ENCODE assay signal across 8 cellular contexts in genomic region chr4:82780398-82781231, GRCh38. TPM values are rescaled to one million over a fixed set of nuclear protein-coding genes. Genes with fewer than 3 reads are reported as not detected.
DNase-seq lines count a peak whose midpoint lies in the region; ATAC-seq, FAIRE-seq and TF ChIP-seq lines count a peak whose summit lies in the region.

No MANE protein-coding gene starts in this region.

- no peak overlapping the region for H2AFZ ChIP-seq in OCI-LY1 (ENCODE audit: low read length)

- H3K36me3 ChIP-seq in OCI-LY1 (ENCODE audit: insufficient read depth, low read length), result no peaks in the 10 kb centered on the region
- H3K36me3 ChIP-seq in gastroesophageal sphincter, result no peaks in the 10 kb centered on the region

- no peak overlapping the region for H3K9ac ChIP-seq in OCI-LY1 (ENCODE audit: low read length)

- H3K27ac ChIP-seq in OCI-LY1 (ENCODE audit: low read depth, low read length, poor library complexity, severe bottlenecking), result peak overlapping the region; percentile 36
- no peak overlapping the region for H3K27ac ChIP-seq in gastroesophageal sphincter

- H3K79me2 ChIP-seq in OCI-LY1 (ENCODE audit: insufficient read depth, low read length), result no peaks in the 10 kb centered on the region

- no peaks in the 10 kb centered on the region for H3F3A ChIP-seq in OCI-LY1 (ENCODE audit: insufficient read depth, low read length)

- no peaks in the 10 kb centered on the region for H3K27me3 ChIP-seq in OCI-LY1 (ENCODE audit: insufficient read depth, low read length)
- H3K27me3 ChIP-seq in gastroesophageal sphincter, result no peaks in the 10 kb centered on the region

- peaks cover 25% of the 10 kb centered on the region for H3K4me1 ChIP-seq in OCI-LY1 (ENCODE audit: insufficient read depth, low read length, severe bottlenecking)
- peaks cover 0 to 36% (median 11%) of the 10 kb centered on the region in 3 donors for H3K4me1 ChIP-seq in gastroesophageal sphincter

- no peaks in the 10 kb centered on the region for H4K20me1 ChIP-seq in OCI-LY1 (ENCODE audit: insufficient read depth, low read length)

- ATAC-seq in gastroesophageal sphincter, result peak; percentile 66

- H3K9me3 ChIP-seq in OCI-LY1 (ENCODE audit: low read length), result no peaks in the 10 kb centered on the region
- H3K9me3 ChIP-seq in gastroesophageal sphincter, result no peaks in the 10 kb centered on the region

- 29 to 80% methylated on average over 2 to 7 of the region's 10 CpGs for WGBS in gastroesophageal sphincter (ENCODE audit: low coverage in 1 of 2), 2 donors

- no peaks in the 10 kb centered on the region for H3K9me2 ChIP-seq in OCI-LY1 (ENCODE audit: low read depth, low read length)

- FAIRE-seq in GM18507 (lab: Jason Lieb, UNC), result peak; percentile 21

- no peak overlapping the region for H3K4me2 ChIP-seq in OCI-LY1 (ENCODE audit: low read length)

- TF ChIP-seq POLR2A in gastroesophageal sphincter (IDR thresholded peaks at IDR 0.05), result no peak

- DNase-seq in GM18507 (ENCODE audit: extremely low spot score, insufficient read length, low read depth) (no peak), HT1080 (ENCODE audit: low read depth) (peak; percentile 88), smooth muscle cell of the brain vasculature (ENCODE audit: low read depth, low spot score) (peak; percentile 88), T-helper 9 cell (no peak)
- no peak for DNase-seq in stimulated activated CD4-positive, alpha-beta T cell treated with anti-CD3 and anti-CD28 coated beads, Interleukin-4, amount 100 ng/mL, for 4 hours
- no peak for DNase-seq in effector CD4-positive, alpha-beta T cell

- no peak overlapping the region for H3K4me3 ChIP-seq in OCI-LY1 (ENCODE audit: low read depth, low read length, poor library complexity, severe bottlenecking)
- H3K4me3 ChIP-seq in gastroesophageal sphincter, result no peak overlapping the region

- no peak for TF ChIP-seq EP300 in gastroesophageal sphincter (IDR thresholded peaks at IDR 0.05)

- TF ChIP-seq CTCF in OCI-LY1 (IDR thresholded peaks at IDR 0.05; ENCODE audit: low read length) (peak; percentile 33; the same call in 1 of the 2 replicates), gastroesophageal sphincter (IDR thresholded peaks at IDR 0.05) (no peak)

RNA-seq across cellular contexts. Expression of gene SCD5, which starts 18.0 kb away (rescaled TPM):
- 31.2 and 33.2 TPM in 2 replicates for total RNA-seq in HT1080 (2014; rRNA removed; shearing (Covaris generic))
- polyA plus RNA-seq in HT1080 (2015; cell fraction: cytosol; rRNA removed), result 20.1 and 25.0 TPM in 2 replicates
- 17.0 TPM in 2 replicates for polyA plus RNA-seq in HT1080 (2015; cell fraction: nucleus; rRNA removed)
- 10 to 100 TPM; 15.5 to 21.8 (median 20.3) TPM for total RNA-seq in gastroesophageal sphincter

Comparison
In these comparisons a context has a peak if more than half of its experiments do, and no peak if none do; other contexts are left out.
1. DNase-seq: peak in HT1080 (single experiment) and smooth muscle cell of the brain vasculature (single experiment); none in GM18507 (single experiment), stimulated activated CD4-positive, alpha-beta T cell treated with anti-CD3 and anti-CD28 coated beads, Interleukin-4, amount 100 ng/mL, for 4 hours (0 of 2), T-helper 9 cell (single experiment) and effector CD4-positive, alpha-beta T cell (single experiment).